ENCODE assay signal across 7 cellular contexts in genomic region chr4:37648084-37648817, GRCh38. TPM values are rescaled to one million over a fixed set of nuclear protein-coding genes. Genes with fewer than 3 reads are reported as not detected.
A peak's percentile ranks its signal among the peaks of the same experiment; 100 is the strongest.
DNase-seq lines count a peak whose midpoint lies in the region; ATAC-seq and TF ChIP-seq lines count a peak whose summit lies in the region.

No MANE protein-coding gene starts in this region.

- DNase-seq in HL-60 (ENCODE audit: low read depth in 1 of 2, low spot score in 1 of 2), result peak; percentile 70 to 73
- DNase-seq in SJSA1 (ENCODE audit: low read depth in 1 of 2, low spot score in 2 of 2), result peak; percentile 66 to 75
- DNase-seq in heart left ventricle, result peak in 4 of 5 donors; percentile 48 to 90 (median 72)
- DNase-seq in testis, result peak; percentile 26
- no peak for DNase-seq in WERI-Rb-1

- TF ChIP-seq CTCF in HL-60 (IDR thresholded peaks at IDR 0.05; ENCODE audit: insufficient read depth, low read length), result no peak
- no peak for TF ChIP-seq CTCF in heart left ventricle (IDR thresholded peaks at IDR 0.05)
- no peak for TF ChIP-seq CTCF in testis (IDR thresholded peaks at IDR 0.05)
- no peak for TF ChIP-seq CTCF in WERI-Rb-1 (IDR thresholded peaks at IDR 0.05; ENCODE audit: low read depth, low read length)

- no peak overlapping the region for H3K27ac ChIP-seq in HL-60 (replicated peaks)
- H3K27ac ChIP-seq in SJSA1, result peak overlapping the region; percentile 69
- H3K27ac ChIP-seq in heart left ventricle, result peak overlapping the region in 9 of 12 donors; percentile 31 to 74 (median 58)
- no peak overlapping the region for H3K27ac ChIP-seq in testis
- H3K27ac ChIP-seq in WERI-Rb-1, result no peak overlapping the region

- intact Hi-C loops in heart left ventricle (cut with DNase I) (loop anchor here in 2 of 10 donors (1.0 to 5.0 kb wide), 2 partner anchors 18 to 39 kb away; partner anchors contain the start of gene RELL1 (in 1 of the 2)), testis (cut with DNase I; ENCODE audit: low total_unique reads) (no loop called here)

- H3K4me3 ChIP-seq in HL-60 (replicated peaks; ENCODE audit: insufficient read depth, low read length) (no peak overlapping the region), SJSA1 (no peak overlapping the region), heart left ventricle (no peak overlapping the region), testis (no peak overlapping the region), WERI-Rb-1 (ENCODE audit: low read depth, low read length) (no peak overlapping the region)

- H3K4me1 ChIP-seq in SJSA1 (replicated peaks) (peaks cover 19% of the 10 kb centered on the region), heart left ventricle (peaks cover 0 to 27% (median 11%) of the 10 kb centered on the region in 12 donors), testis (no peaks in the 10 kb centered on the region)

- H3K9me3 ChIP-seq in SJSA1 (replicated peaks), result no peaks in the 10 kb centered on the region
- no peaks in the 10 kb centered on the region for H3K9me3 ChIP-seq in heart left ventricle
- H3K9me3 ChIP-seq in testis, result no peaks in the 10 kb centered on the region
- H3K9me3 ChIP-seq in WERI-Rb-1 (ENCODE audit: severe bottlenecking), result no peaks in the 10 kb centered on the region

- 55 to 65% (median 59%) methylated on average over 8 of the region's 8 CpGs for WGBS in heart left ventricle, 4 donors
- 60 to 67% methylated on average over 8 of the region's 8 CpGs for WGBS in testis, 2 donors

- ATAC-seq in heart left ventricle (peak; percentile 91 to 98 (median 95)), GM21526 (IDR thresholded peaks at IDR 0.05; ENCODE audit: low FRiP score, unreplicated experiment) (no peak), GM18870 (IDR thresholded peaks at IDR 0.05; ENCODE audit: unreplicated experiment) (no peak)

- TF ChIP-seq POLR2A in heart left ventricle (IDR thresholded peaks at IDR 0.05) (no peak), testis (IDR thresholded peaks at IDR 0.05) (no peak)

- H3K27me3 ChIP-seq in HL-60 (ENCODE audit: insufficient read depth, poor library complexity, severe bottlenecking) (no peaks in the 10 kb centered on the region), SJSA1 (replicated peaks) (no peaks in the 10 kb centered on the region), heart left ventricle (no peaks in the 10 kb centered on the region), testis (no peaks in the 10 kb centered on the region), WERI-Rb-1 (ENCODE audit: insufficient read depth, low read depth, severe bottlenecking) (no peaks in the 10 kb centered on the region)

- H3K36me3 ChIP-seq in SJSA1 (peaks cover 13% of the 10 kb centered on the region), heart left ventricle (peaks cover 0 to 51% (median 23%) of the 10 kb centered on the region in 9 donors), testis (ENCODE audit: low read depth, missing control alignments) (no peaks in the 10 kb centered on the region), WERI-Rb-1 (no peaks in the 10 kb centered on the region)

RNA-seq across cellular contexts. Expression of gene RELL1, which starts 37.9 kb away (rescaled TPM):
- total RNA-seq in SJSA1 (2014; rRNA removed; shearing (Covaris generic)), result 55.7 and 62.2 TPM in 2 replicates
- total RNA-seq in heart left ventricle, result 10 to 100 TPM; 17.1 to 40.2 (median 28.5) TPM
- 1 to 10 TPM; 2.0 to 9.6 TPM for polyA plus RNA-seq in heart left ventricle
- total RNA-seq in testis, result 10 to 100 TPM; 10.2 to 20.4 TPM
- polyA plus RNA-seq in testis (ENCODE audit: insufficient read depth, low read depth, low replicate concordance), result 3.1 TPM

Comparison
In these comparisons a context has a peak if more than half of its experiments do, and no peak if none do; other contexts are left out.
1. H3K27ac ChIP-seq: peak in SJSA1 (single experiment) and heart left ventricle (9 of 12); none in HL-60 (single experiment), testis (0 of 2) and WERI-Rb-1 (single experiment).
2. ATAC-seq: peak in heart left ventricle (4 of 4); none in GM21526 (single experiment) and GM18870 (single experiment).